In the genomic region with DNA sequence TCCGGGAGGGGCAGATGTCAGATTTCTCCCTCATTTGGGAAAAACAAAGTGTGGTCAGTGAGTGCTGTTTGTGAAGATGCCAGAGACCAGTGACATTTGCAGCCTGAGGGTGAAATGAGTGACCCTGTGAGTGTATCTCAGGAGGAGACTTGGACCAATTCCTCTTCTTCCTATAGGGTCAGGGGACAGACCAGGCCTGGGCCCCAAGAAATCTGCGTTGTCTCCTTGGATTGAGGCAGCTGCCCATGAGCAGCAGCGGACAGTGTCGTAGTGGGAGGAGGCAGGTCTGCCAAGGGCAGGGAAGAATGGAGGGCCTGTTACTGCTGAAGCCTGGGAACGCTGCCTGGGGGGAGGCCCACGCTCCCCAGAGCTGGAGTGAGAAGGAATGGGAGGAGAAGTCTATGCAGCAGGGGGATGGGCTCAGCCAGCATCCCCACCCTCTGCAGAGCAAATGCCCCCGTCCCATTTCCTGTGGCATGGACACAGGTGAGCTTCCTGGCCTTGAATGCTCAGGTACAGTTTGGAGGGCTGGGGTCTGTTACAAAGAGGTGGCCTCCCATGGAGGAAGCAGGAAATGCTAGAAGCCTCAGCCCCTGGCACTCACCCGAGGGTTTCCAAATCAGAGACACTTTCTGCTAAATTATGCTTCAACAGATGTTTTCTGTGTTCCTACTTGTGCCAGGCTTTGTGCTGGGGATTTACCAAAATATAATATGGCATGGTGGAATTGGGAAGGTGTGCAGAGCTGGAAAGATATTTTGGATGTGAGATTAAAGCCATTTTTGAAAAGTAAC, we compare ENCODE assay signal across 12 cellular contexts. TPM values are rescaled to one million over a fixed set of nuclear protein-coding genes. Genes with fewer than 3 reads are reported as not detected.
DNase-seq lines count a peak whose midpoint lies in the region; ATAC-seq, FAIRE-seq and TF ChIP-seq lines count a peak whose summit lies in the region.
"Had no signal": no experiment of that assay in that cellular context is flagged by ENCODE, and none has a peak within 500 bp of the region (broad histone marks: within the 10 kb centered on the region; RNA-seq: fewer than 3 reads in every experiment).

No MANE protein-coding gene starts in this region.

- DNase-seq in astrocyte (ENCODE audit: low read depth) (no peak), left ventricle myocardium inferior (peak; percentile 70), nucleus accumbens (lab: John Stamatoyannopoulos, UW) (peak in 51 of 56 donors; percentile 35 to 94 (median 73)), upper lobe of left lung (no peak), NCI-H82 treated with DMSO at 0.1 percent for 48 hours (lab: John Stamatoyannopoulos, UW; ENCODE audit: unreplicated experiment) (no peak), NCI-H748 treated with DMSO at 0.1 percent for 48 hours (lab: John Stamatoyannopoulos, UW) (no peak), NCI-H2029 treated with DMSO at 0.1 percent for 48 hours (lab: John Stamatoyannopoulos, UW) (no peak)
- DNase-seq in activated CD4-positive, CD25-positive, alpha-beta regulatory T cell (lab: John Stamatoyannopoulos, UW), result no peak
- DNase-seq: activated naive CD4-positive, alpha-beta T cell; RPMI8226 had no signal

- FAIRE-seq in astrocyte (lab: Jason Lieb, UNC), result no peak
- FAIRE-seq: endothelial cell of umbilical vein had no signal

- H3K4me2 ChIP-seq in astrocyte (ENCODE audit: low read length), result peak overlapping the region; percentile 23

- H3K27ac ChIP-seq in astrocyte (ENCODE audit: low read depth, low read length), result no peak overlapping the region
- H3K27ac ChIP-seq in left ventricle myocardium inferior (replicated peaks), result peak overlapping the region; percentile 81
- H3K27ac ChIP-seq in upper lobe of left lung, result peak overlapping the region; percentile 81 to 88 (median 82)
- H3K27ac ChIP-seq: VCaP had no signal

- no peak overlapping the region for H3K9ac ChIP-seq in astrocyte (ENCODE audit: low read length)

- no peaks in the 10 kb centered on the region for H3K79me2 ChIP-seq in astrocyte (ENCODE audit: insufficient read depth, low read length)

- peaks cover 10% of the 10 kb centered on the region for H3K36me3 Mint-ChIP-seq in astrocyte (ENCODE audit: low read depth, unreplicated experiment)

- intact Hi-C loops in left ventricle myocardium inferior (cut with micrococcal nuclease), result no loop called here

- no peaks in the 10 kb centered on the region for H3K9me3 Mint-ChIP-seq in astrocyte (ENCODE audit: unreplicated experiment)

- 53 to 58% methylated on average over 8 of the region's 8 CpGs for WGBS in upper lobe of left lung, 2 donors

- H3K36me3 ChIP-seq in astrocyte (ENCODE audit: insufficient read depth, low read length) (no peaks in the 10 kb centered on the region), left ventricle myocardium inferior (no peaks in the 10 kb centered on the region), upper lobe of left lung (no peaks in the 10 kb centered on the region)

- H3K27me3 ChIP-seq in astrocyte (ENCODE audit: insufficient read depth, low read length) (no peaks in the 10 kb centered on the region), left ventricle myocardium inferior (ENCODE audit: low read depth) (no peaks in the 10 kb centered on the region), upper lobe of left lung (no peaks in the 10 kb centered on the region)

- H3K9me3 ChIP-seq in astrocyte (ENCODE audit: insufficient read depth, low read depth, low read length) (no peaks in the 10 kb centered on the region), left ventricle myocardium inferior (replicated peaks) (no peaks in the 10 kb centered on the region), upper lobe of left lung (no peaks in the 10 kb centered on the region)

- peaks cover 43% of the 10 kb centered on the region for H3K4me1 Mint-ChIP-seq in astrocyte (ENCODE audit: low read depth, unreplicated experiment)

- H4K20me1 ChIP-seq in astrocyte (ENCODE audit: insufficient read depth, low read length), result no peaks in the 10 kb centered on the region

- no peak for TF ChIP-seq POLR2A in upper lobe of left lung (IDR thresholded peaks at IDR 0.05)

- TF ChIP-seq EP300 in upper lobe of left lung (IDR thresholded peaks at IDR 0.05), result no peak

- H3K4me3 Mint-ChIP-seq in astrocyte (ENCODE audit: unreplicated experiment), result peak overlapping the region; percentile 23

- no peak for ATAC-seq in upper lobe of left lung (ENCODE audit: low FRiP score in 2 of 2)

- H3K4me3 ChIP-seq in astrocyte (ENCODE audit: insufficient read depth, low read depth, low read length) (no peak overlapping the region), left ventricle myocardium inferior (peak overlapping the region; percentile 53), upper lobe of left lung (peak overlapping the region in 3 of 4 donors; percentile 16 to 35 (median 35))

- TF ChIP-seq CTCF in astrocyte (IDR thresholded peaks at IDR 0.05; ENCODE audit: insufficient read depth, low read depth, low read length) (no peak), left ventricle myocardium inferior (IDR thresholded peaks at IDR 0.05; ENCODE audit: borderline replicate concordance) (no peak), upper lobe of left lung (IDR thresholded peaks at IDR 0.05) (no peak)

- no peaks in the 10 kb centered on the region for H3K27me3 Mint-ChIP-seq in astrocyte (ENCODE audit: low read depth, unreplicated experiment)

- peak overlapping the region; percentile 62 for H3K27ac Mint-ChIP-seq in astrocyte (ENCODE audit: unreplicated experiment)

- no peak overlapping the region for H2AFZ ChIP-seq in astrocyte (ENCODE audit: low read depth, low read length)

- H3K4me1 ChIP-seq in astrocyte (ENCODE audit: insufficient read depth, low read length), result peaks cover 6% of the 10 kb centered on the region
- H3K4me1 ChIP-seq in left ventricle myocardium inferior, result peaks cover 70% of the 10 kb centered on the region
- peaks cover 34 to 70% (median 64%) of the 10 kb centered on the region in 4 donors for H3K4me1 ChIP-seq in upper lobe of left lung

RNA-seq across cellular contexts. Expression of a gene that starts 29.8 kb away (rescaled TPM):
- 38.4 and 50.3 TPM in 2 replicates for total RNA-seq in astrocyte
- total RNA-seq in left ventricle myocardium inferior, result 19.1 TPM
- 10 to 100 TPM; 21.0 to 81.7 (median 31.9) TPM for total RNA-seq in upper lobe of left lung

Comparison
In these comparisons a context has a peak if more than half of its experiments do, and no peak if none do; other contexts are left out.
1. DNase-seq: peak in left ventricle myocardium inferior (single experiment) and nucleus accumbens (51 of 56); none in astrocyte (single experiment), upper lobe of left lung (0 of 2), NCI-H82 treated with DMSO at 0.1 percent for 48 hours (single experiment), activated CD4-positive, CD25-positive, alpha-beta regulatory T cell (0 of 4), NCI-H748 treated with DMSO at 0.1 percent for 48 hours (single experiment) and NCI-H2029 treated with DMSO at 0.1 percent for 48 hours (single experiment).